ENCODE assay signal across 8 cellular contexts in genomic region chr2:235492850-235493344, GRCh38. TPM values are rescaled to one million over a fixed set of nuclear protein-coding genes. Genes with fewer than 3 reads are reported as not detected.
DNase-seq lines count a peak whose midpoint lies in the region; ATAC-seq and TF ChIP-seq lines count a peak whose summit lies in the region.

No MANE protein-coding gene starts in this region.

- H3K4me1 Mint-ChIP-seq in endothelial cell (ENCODE audit: unreplicated experiment), result peaks cover 25% of the 10 kb centered on the region
- H3K4me1 Mint-ChIP-seq in natural killer cell treated with Interleukin-12 subunit alpha and Interleukin-12 subunit beta and Interleukin-15 and Interleukin-18, amount 100 ng/mL, for 72 hours (ENCODE audit: low read depth in 2 of 2), result peaks cover 0 to 3% of the 10 kb centered on the region in 2 donors

- no peaks in the 10 kb centered on the region; the same call in 1 of the 2 replicates for H3K9me3 ChIP-seq in AG04450 (ENCODE audit: control insufficient read depth, insufficient read depth, low read length)
- no peaks in the 10 kb centered on the region for H3K9me3 ChIP-seq in MG63

- H3K27me3 ChIP-seq in AG04450 (ENCODE audit: control insufficient read depth, insufficient read depth, low read length) (no peaks in the 10 kb centered on the region), MG63 (no peaks in the 10 kb centered on the region)

- CTCF ChIA-PET in AG04450 (lab: Charles Lee), result interaction anchor here (1.7 to 2.1 kb wide), 2 partner anchors 102 to 253 kb away, joined by 4 to 7 read pairs; no protein-coding TSS in a partner anchor

- DNase-seq in AG04450 (ENCODE audit: low read depth, low spot score), result no peak
- no peak for DNase-seq in MG63
- DNase-seq in endothelial cell (ENCODE audit: low spot score), result peak; percentile 15
- DNase-seq in natural killer cell treated with Interleukin-12 subunit alpha and Interleukin-12 subunit beta and Interleukin-15 and Interleukin-18, amount 100 ng/mL, for 72 hours (ENCODE audit: low spot score), result no peak
- no peak for DNase-seq in NCI-H1436 (lab: John Stamatoyannopoulos, UW)

- H3K27ac Mint-ChIP-seq in endothelial cell (ENCODE audit: unreplicated experiment), result peak overlapping the region; percentile 0
- H3K27ac Mint-ChIP-seq in natural killer cell treated with Interleukin-12 subunit alpha and Interleukin-12 subunit beta and Interleukin-15 and Interleukin-18, amount 100 ng/mL, for 72 hours, result no peak overlapping the region

- POLR2A ChIA-PET in AG04450 (lab: Yijun Ruan, JAX), result no interaction called here

- H3K4me3 ChIP-seq in AG04450 (ENCODE audit: low read depth, low read length), result peak overlapping the region; percentile 55
- H3K4me3 ChIP-seq in MG63, result peak overlapping the region; percentile 46

- peak overlapping the region; percentile 95 for H3K4me3 Mint-ChIP-seq in endothelial cell (ENCODE audit: unreplicated experiment)
- peak overlapping the region; percentile 73 for H3K4me3 Mint-ChIP-seq in natural killer cell treated with Interleukin-12 subunit alpha and Interleukin-12 subunit beta and Interleukin-15 and Interleukin-18, amount 100 ng/mL, for 72 hours

- ATAC-seq in natural killer cell treated with Interleukin-12 subunit alpha and Interleukin-12 subunit beta and Interleukin-15 and Interleukin-18, amount 100 ng/mL, for 72 hours, result no peak
- no peak for ATAC-seq in GM21360 (IDR thresholded peaks at IDR 0.05; ENCODE audit: unreplicated experiment)
- no peak for ATAC-seq in HG02678 (IDR thresholded peaks at IDR 0.05; ENCODE audit: unreplicated experiment)
- ATAC-seq in GM19452 (IDR thresholded peaks at IDR 0.05; ENCODE audit: unreplicated experiment), result no peak

- peaks cover 18% of the 10 kb centered on the region for H3K36me3 Mint-ChIP-seq in endothelial cell (ENCODE audit: low read depth, unreplicated experiment)
- peaks cover 8% of the 10 kb centered on the region for H3K36me3 Mint-ChIP-seq in natural killer cell treated with Interleukin-12 subunit alpha and Interleukin-12 subunit beta and Interleukin-15 and Interleukin-18, amount 100 ng/mL, for 72 hours

- H3K9me3 Mint-ChIP-seq in endothelial cell (ENCODE audit: unreplicated experiment), result no peaks in the 10 kb centered on the region
- no peaks in the 10 kb centered on the region for H3K9me3 Mint-ChIP-seq in natural killer cell treated with Interleukin-12 subunit alpha and Interleukin-12 subunit beta and Interleukin-15 and Interleukin-18, amount 100 ng/mL, for 72 hours

- TF ChIP-seq CTCF in AG04450 (IDR thresholded peaks at IDR 0.05; ENCODE audit: low read depth, low read length) (no peak), endothelial cell (IDR thresholded peaks at IDR 0.05; ENCODE audit: unreplicated experiment) (no peak)

- H3K27ac ChIP-seq in AG04450 (ENCODE audit: low read depth, low read length), result no peak overlapping the region

- H3K36me3 ChIP-seq in MG63, result no peaks in the 10 kb centered on the region

- peaks cover 12% of the 10 kb centered on the region for H3K27me3 Mint-ChIP-seq in endothelial cell (ENCODE audit: unreplicated experiment)
- H3K27me3 Mint-ChIP-seq in natural killer cell treated with Interleukin-12 subunit alpha and Interleukin-12 subunit beta and Interleukin-15 and Interleukin-18, amount 100 ng/mL, for 72 hours, result peaks cover 45 to 56% of the 10 kb centered on the region in 2 donors

RNA-seq across cellular contexts. Expression of gene AGAP1, which starts 0.9 kb away (rescaled TPM):
- polyA plus RNA-seq in AG04450 (2011; rRNA removed), result 12.4 and 14.7 TPM in 2 replicates
- polyA minus RNA-seq in AG04450 (2011; rRNA and poly(A)+ RNA removed), result 26.9 and 44.1 TPM in 2 replicates
- 5.8 and 8.8 TPM in 2 replicates for total RNA-seq in MG63 (2014; rRNA removed; shearing (Covaris generic); ENCODE audit: low replicate concordance)
- total RNA-seq in endothelial cell (ENCODE audit: unreplicated experiment), result 43.9 TPM
- total RNA-seq in natural killer cell treated with Interleukin-12 subunit alpha and Interleukin-12 subunit beta and Interleukin-15 and Interleukin-18, amount 100 ng/mL, for 72 hours, result 1 to 10 TPM; 5.2 to 7.4 TPM
